8 cellular contexts compared by ENCODE assay signal in genomic region chr2:70964596-70965386, GRCh38. TPM values are rescaled to one million over a fixed set of nuclear protein-coding genes. Genes with fewer than 3 reads are reported as not detected.
A peak's percentile ranks its signal among the peaks of the same experiment; 100 is the strongest.
DNase-seq lines count a peak whose midpoint lies in the region; ATAC-seq and TF ChIP-seq lines count a peak whose summit lies in the region.

No MANE protein-coding gene starts in this region.

- peak overlapping the region; percentile 26 for H3K4ac ChIP-seq in neuronal stem cell (ENCODE audit: low read length)

- WGBS in neuronal stem cell (ENCODE audit: extremely low coverage in 2 of 2, insufficient read length in 2 of 2, insufficient replicate concordance in 1 of 2), 2 donors: no CpG with 5 or more reads among the region's 59 CpGs

- DNase-seq in GM12865 (ENCODE audit: low read depth) (peak; percentile 82), NT2/D1 (ENCODE audit: low read depth, low spot score) (peak; percentile 62), foreskin keratinocyte (no peak), neuronal stem cell (ENCODE audit: low spot score) (peak; percentile 73)
- peak; percentile 70 for DNase-seq in activated effector memory CD4-positive, alpha-beta T cell treated with Interleukin-2 at 50 U/mL for 16 hours

- no peak overlapping the region for H3K27ac ChIP-seq in foreskin keratinocyte
- H3K27ac ChIP-seq in neuronal stem cell (replicated peaks; ENCODE audit: low read length): no peak overlapping the region
- no peak overlapping the region for H3K27ac ChIP-seq in subcutaneous abdominal adipose tissue (ENCODE audit: low read depth, low read length)

- H2BK12ac ChIP-seq in neuronal stem cell (ENCODE audit: low read length): no peak overlapping the region

- peak overlapping the region; percentile 62 for H2AFZ ChIP-seq in neuronal stem cell (ENCODE audit: low read length)

- no peak overlapping the region for H2AK5ac ChIP-seq in neuronal stem cell (ENCODE audit: low read depth, low read length)

- peak overlapping the region; percentile 94 for H2BK15ac ChIP-seq in neuronal stem cell (ENCODE audit: low read length)

- no peaks in the 10 kb centered on the region for H3K79me1 ChIP-seq in neuronal stem cell (ENCODE audit: low read depth, low read length)

- peak overlapping the region; percentile 44 for H3K23ac ChIP-seq in neuronal stem cell (ENCODE audit: low read depth, low read length, poor library complexity)

- H3K27me3 ChIP-seq in NT2/D1 (ENCODE audit: insufficient read depth, insufficient read length) (peaks cover 38% of the 10 kb centered on the region), foreskin keratinocyte (peaks cover 42% of the 10 kb centered on the region), neuronal stem cell (ENCODE audit: control insufficient read depth in 3 of 3, insufficient read depth in 3 of 3, low read depth in 1 of 3, low read length in 3 of 3) (peaks cover 0 to 25% (median 7%) of the 10 kb centered on the region in 3 experiments), subcutaneous abdominal adipose tissue (ENCODE audit: control insufficient read depth in 5 of 5, insufficient read depth in 4 of 5, low read length in 5 of 5) (peaks cover 0 to 11% (median 11%) of the 10 kb centered on the region in 5 donors)

- peak; percentile 88 for ATAC-seq in HG02759 (IDR thresholded peaks at IDR 0.05; ENCODE audit: unreplicated experiment)
- peak; percentile 70 for ATAC-seq in foreskin keratinocyte
- ATAC-seq in HG02981 (IDR thresholded peaks at IDR 0.05; ENCODE audit: unreplicated experiment): no peak

- H3K36me3 ChIP-seq in NT2/D1 (ENCODE audit: insufficient read depth, insufficient read length, low read length) (no peaks in the 10 kb centered on the region), neuronal stem cell (replicated peaks in 1 of 2; ENCODE audit: control insufficient read depth in 2 of 2, insufficient read depth in 2 of 2, low read length in 2 of 2) (no peaks in the 10 kb centered on the region), subcutaneous abdominal adipose tissue (ENCODE audit: control insufficient read depth in 5 of 5, insufficient read depth in 5 of 5, low read length in 5 of 5) (no peaks in the 10 kb centered on the region)

- no peak overlapping the region for H2BK5ac ChIP-seq in neuronal stem cell (ENCODE audit: low read length)

- TF ChIP-seq CTCF in GM12865 (IDR thresholded peaks at IDR 0.05; ENCODE audit: insufficient read depth, low read depth, low read length, missing control alignments) (peak; percentile 91), foreskin keratinocyte (conservative IDR thresholded peaks at IDR 0.05) (peak; percentile 85)

- peak overlapping the region; percentile 73 for H3K4me2 ChIP-seq in neuronal stem cell (ENCODE audit: insufficient read depth, low read length, poor library complexity, severe bottlenecking)

- peak overlapping the region; percentile 47 for H3K14ac ChIP-seq in neuronal stem cell (ENCODE audit: low read length)

- peak overlapping the region; percentile 96 for H3K18ac ChIP-seq in neuronal stem cell (ENCODE audit: low read length)

- no peak overlapping the region for H2BK120ac ChIP-seq in neuronal stem cell (ENCODE audit: low read depth, low read length)

- H4K91ac ChIP-seq in neuronal stem cell (ENCODE audit: low read depth, low read length, poor library complexity): no peak overlapping the region

- H3K4me1 ChIP-seq in NT2/D1 (ENCODE audit: insufficient read depth, insufficient read length) (no peaks in the 10 kb centered on the region), foreskin keratinocyte (no peaks in the 10 kb centered on the region), neuronal stem cell (ENCODE audit: control insufficient read depth in 2 of 2, insufficient read depth in 1 of 2, low read depth in 1 of 2, low read length in 2 of 2) (peaks cover 0 to 3% of the 10 kb centered on the region in 2 donors), subcutaneous abdominal adipose tissue (ENCODE audit: control insufficient read depth in 5 of 5, insufficient read depth in 5 of 5, low read length in 5 of 5) (peaks cover 0 to 24% (median 13%) of the 10 kb centered on the region in 5 donors)

- H4K8ac ChIP-seq in neuronal stem cell (ENCODE audit: low read depth, low read length): no peak overlapping the region

- H3K4me3 ChIP-seq in GM12865 (ENCODE audit: low read depth, low read length) (peak overlapping the region; percentile 57), NT2/D1 (ENCODE audit: insufficient read length, low read depth) (peak overlapping the region; percentile 10), neuronal stem cell (ENCODE audit: low read length in 2 of 2) (peak overlapping the region in 1 of 2 donors; percentile 68), subcutaneous abdominal adipose tissue (ENCODE audit: low read depth in 1 of 5, low read length in 5 of 5) (peak overlapping the region in 3 of 5 donors; percentile 47 to 58 (median 50))

- H3K9ac ChIP-seq in NT2/D1 (ENCODE audit: insufficient read length, low read depth) (no peak overlapping the region), neuronal stem cell (ENCODE audit: low read depth, low read length, poor library complexity) (peak overlapping the region; percentile 81), subcutaneous abdominal adipose tissue (ENCODE audit: low read length in 5 of 5) (peak overlapping the region in 3 of 5 donors; percentile 31 to 43 (median 35))

- no peaks in the 10 kb centered on the region for H3K9me3 ChIP-seq in NT2/D1 (ENCODE audit: insufficient read depth, low read length)
- H3K9me3 ChIP-seq in neuronal stem cell (replicated peaks in 1 of 2; ENCODE audit: control insufficient read depth in 2 of 2, insufficient read depth in 1 of 2, low read depth in 1 of 2, low read length in 2 of 2): no peaks in the 10 kb centered on the region
- H3K9me3 ChIP-seq in subcutaneous abdominal adipose tissue (ENCODE audit: control insufficient read depth in 5 of 5, low read length in 5 of 5): no peaks in the 10 kb centered on the region

RNA-seq across cellular contexts. Expression of gene ANKRD53, which starts 13.6 kb away (rescaled TPM):
- total RNA-seq in foreskin keratinocyte: 0.24 and 0.28 TPM in 2 replicates
- polyA plus RNA-seq in foreskin keratinocyte: 0.18 and 0.28 TPM in 2 replicates
- polyA plus RNA-seq in neuronal stem cell (2013, experiment 1 of 2): 0.33 TPM
- 0.35 TPM for polyA plus RNA-seq in neuronal stem cell (2013, experiment 2 of 2)

RNA-seq across cellular contexts. Expression of gene ATP6V1B1, which starts 29.1 kb away (rescaled TPM):
- total RNA-seq in foreskin keratinocyte: not detected in 2 replicates
- polyA plus RNA-seq in foreskin keratinocyte: 0.08 TPM in 1 of 2 replicates, not detected in the other
- 1.9 TPM for polyA plus RNA-seq in neuronal stem cell (2013, experiment 1 of 2)
- polyA plus RNA-seq in neuronal stem cell (2013, experiment 2 of 2): 2.3 TPM

RNA-seq across cellular contexts. Expression of gene TEX261, which starts 29.9 kb away (rescaled TPM):
- 40.0 and 41.7 TPM in 2 replicates for total RNA-seq in foreskin keratinocyte
- 32.6 and 35.5 TPM in 2 replicates for polyA plus RNA-seq in foreskin keratinocyte
- polyA plus RNA-seq in neuronal stem cell (2013, experiment 1 of 2): 16.7 TPM
- polyA plus RNA-seq in neuronal stem cell (2013, experiment 2 of 2): 16.5 TPM

Comparison
In these comparisons a context has a peak if more than half of its experiments do, and no peak if none do; other contexts are left out.
1. DNase-seq: peak in GM12865 (single experiment), NT2/D1 (single experiment), activated effector memory CD4-positive, alpha-beta T cell treated with Interleukin-2 at 50 U/mL for 16 hours (single experiment) and neuronal stem cell (single experiment); none in foreskin keratinocyte (0 of 2).